1 cellular context compared by ENCODE assay signal in the genomic region with DNA sequence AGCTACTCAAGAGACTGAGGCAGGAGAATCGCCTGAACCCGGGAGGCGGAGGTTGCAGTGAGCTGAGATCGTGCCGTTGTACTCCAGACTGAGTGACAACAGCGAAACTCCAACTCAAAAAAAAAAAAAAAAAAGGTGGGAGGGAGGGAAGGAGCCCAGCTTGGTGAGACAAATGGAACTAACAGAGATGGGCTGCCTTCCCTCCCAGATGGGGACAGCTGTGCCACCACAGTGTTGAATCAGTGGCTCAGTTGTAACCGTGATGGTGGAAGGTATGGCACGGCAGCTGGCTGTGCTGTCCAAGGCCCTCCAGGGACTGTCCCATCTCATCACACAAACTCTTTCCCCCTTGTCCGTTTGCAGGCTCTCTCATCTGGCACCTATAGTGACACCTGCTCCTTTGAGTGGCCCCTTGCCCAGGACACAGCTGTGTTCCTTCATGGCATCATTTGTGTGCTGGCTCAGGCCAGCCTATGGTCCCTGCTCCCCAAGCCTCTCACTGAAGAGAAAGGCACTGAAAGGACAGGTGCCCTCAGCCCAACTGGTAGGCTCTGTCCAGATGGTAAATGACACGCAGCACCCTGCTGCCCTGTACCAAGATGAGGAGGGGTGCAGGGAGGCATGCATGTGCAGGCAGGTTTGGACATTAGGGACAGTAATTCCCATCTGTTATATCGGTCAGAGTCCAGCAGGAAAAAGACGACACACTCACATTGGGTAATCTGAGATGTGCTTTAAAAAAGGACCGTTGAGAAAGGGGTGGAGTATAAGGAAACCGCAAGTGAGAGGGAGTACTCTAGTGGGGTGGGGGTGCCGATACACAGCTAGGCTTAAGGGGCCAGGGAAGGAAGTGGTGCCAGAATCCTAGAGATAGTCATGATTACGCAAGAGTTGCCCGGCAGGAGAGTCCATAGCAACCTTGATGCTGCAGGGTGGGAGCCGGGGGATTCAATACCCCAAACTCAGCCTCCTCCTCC.
TF ChIP-seq lines count a peak whose summit lies in the region.

No MANE protein-coding gene starts in this region.

TF ChIP-seq in K562, 482 proteins besides CTCF, POLR2A, EP300 and RAD21 (continued from another document and continues in another):
- TF ChIP-seq, protein P1, sequence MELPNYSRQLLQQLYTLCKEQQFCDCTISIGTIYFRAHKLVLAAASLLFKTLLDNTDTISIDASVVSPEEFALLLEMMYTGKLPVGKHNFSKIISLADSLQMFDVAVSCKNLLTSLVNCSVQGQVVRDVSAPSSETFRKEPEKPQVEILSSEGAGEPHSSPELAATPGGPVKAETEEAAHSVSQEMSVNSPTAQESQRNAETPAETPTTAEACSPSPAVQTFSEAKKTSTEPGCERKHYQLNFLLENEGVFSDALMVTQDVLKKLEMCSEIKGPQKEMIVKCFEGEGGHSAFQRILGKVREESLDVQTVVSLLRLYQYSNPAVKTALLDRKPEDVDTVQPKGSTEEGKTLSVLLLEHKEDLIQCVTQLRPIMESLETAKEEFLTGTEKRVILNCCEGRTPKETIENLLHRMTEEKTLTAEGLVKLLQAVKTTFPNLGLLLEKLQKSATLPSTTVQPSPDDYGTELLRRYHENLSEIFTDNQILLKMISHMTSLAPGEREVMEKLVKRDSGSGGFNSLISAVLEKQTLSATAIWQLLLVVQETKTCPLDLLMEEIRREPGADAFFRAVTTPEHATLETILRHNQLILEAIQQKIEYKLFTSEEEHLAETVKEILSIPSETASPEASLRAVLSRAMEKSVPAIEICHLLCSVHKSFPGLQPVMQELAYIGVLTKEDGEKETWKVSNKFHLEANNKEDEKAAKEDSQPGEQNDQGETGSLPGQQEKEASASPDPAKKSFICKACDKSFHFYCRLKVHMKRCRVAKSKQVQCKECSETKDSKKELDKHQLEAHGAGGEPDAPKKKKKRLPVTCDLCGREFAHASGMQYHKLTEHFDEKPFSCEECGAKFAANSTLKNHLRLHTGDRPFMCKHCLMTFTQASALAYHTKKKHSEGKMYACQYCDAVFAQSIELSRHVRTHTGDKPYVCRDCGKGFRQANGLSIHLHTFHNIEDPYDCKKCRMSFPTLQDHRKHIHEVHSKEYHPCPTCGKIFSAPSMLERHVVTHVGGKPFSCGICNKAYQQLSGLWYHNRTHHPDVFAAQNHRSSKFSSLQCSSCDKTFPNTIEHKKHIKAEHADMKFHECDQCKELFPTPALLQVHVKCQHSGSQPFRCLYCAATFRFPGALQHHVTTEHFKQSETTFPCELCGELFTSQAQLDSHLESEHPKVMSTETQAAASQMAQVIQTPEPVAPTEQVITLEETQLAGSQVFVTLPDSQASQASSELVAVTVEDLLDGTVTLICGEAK (IDR thresholded peaks at IDR 0.05): 0 out of 2 replicates have a peak, but pooled peaks have one; percentile 14
- TF ChIP-seq, protein P1 (CRISPR knock-in tag; IDR thresholded peaks at IDR 0.05): no peak
- peak; percentile 55 to 93; a peak in 3 of 4 replicates for TF ChIP-seq MAZ (CRISPR knock-in tag; conservative IDR thresholded peaks at IDR 0.05 in 1 of 2, IDR thresholded peaks at IDR 0.05 in 1 of 2)
- peak; percentile 25 for TF ChIP-seq ZNF766 (CRISPR knock-in tag; conservative IDR thresholded peaks at IDR 0.05)
- no peak for TF ChIP-seq NR4A1 (CRISPR knock-in tag; IDR thresholded peaks at IDR 0.05)
- 0 out of 2 replicates have a peak, but pooled peaks have one; percentile 47 for TF ChIP-seq NR4A1 (tag; IDR thresholded peaks at IDR 0.05)
- peak; percentile 81; the same call in 1 of the 2 replicates for TF ChIP-seq ZNF175 (CRISPR knock-in tag; IDR thresholded peaks at IDR 0.05; ENCODE audit: low read depth)
- TF ChIP-seq GABPA (tag; conservative IDR thresholded peaks at IDR 0.05; ENCODE audit: low read depth): 0 out of 2 replicates have a peak, but pooled peaks have one; percentile 60
- peak; percentile 88 for TF ChIP-seq HDGF (IDR thresholded peaks at IDR 0.05)
- peak; percentile 80 to 84 for TF ChIP-seq TRIM24 (IDR thresholded peaks at IDR 0.05)
- no peak for TF ChIP-seq ZSCAN32 (CRISPR knock-in tag; IDR thresholded peaks at IDR 0.05)
- peak; percentile 53; the same call in 1 of the 2 replicates for TF ChIP-seq POLR2AphosphoS5 (IDR thresholded peaks at IDR 0.05; ENCODE audit: control insufficient read depth, insufficient read depth, low read depth, low read length)
- peak; percentile 72 for TF ChIP-seq NFIC (IDR thresholded peaks at IDR 0.05)
- TF ChIP-seq, protein P2, sequence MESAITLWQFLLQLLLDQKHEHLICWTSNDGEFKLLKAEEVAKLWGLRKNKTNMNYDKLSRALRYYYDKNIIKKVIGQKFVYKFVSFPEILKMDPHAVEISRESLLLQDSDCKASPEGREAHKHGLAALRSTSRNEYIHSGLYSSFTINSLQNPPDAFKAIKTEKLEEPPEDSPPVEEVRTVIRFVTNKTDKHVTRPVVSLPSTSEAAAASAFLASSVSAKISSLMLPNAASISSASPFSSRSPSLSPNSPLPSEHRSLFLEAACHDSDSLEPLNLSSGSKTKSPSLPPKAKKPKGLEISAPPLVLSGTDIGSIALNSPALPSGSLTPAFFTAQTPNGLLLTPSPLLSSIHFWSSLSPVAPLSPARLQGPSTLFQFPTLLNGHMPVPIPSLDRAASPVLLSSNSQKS (CRISPR knock-in tag; IDR thresholded peaks at IDR 0.05): no peak
- TF ChIP-seq NCOR1 (IDR thresholded peaks at IDR 0.05): peak; percentile 65
- no peak for TF ChIP-seq ZNF584 (CRISPR knock-in tag; IDR thresholded peaks at IDR 0.05; ENCODE audit: low read depth)
- TF ChIP-seq NFE2L1 (tag; IDR thresholded peaks at IDR 0.05; ENCODE audit: borderline replicate concordance, low read depth): no peak
- TF ChIP-seq FOXJ2 (tag; IDR thresholded peaks at IDR 0.05): no peak
- peak; percentile 79 for TF ChIP-seq CBFA2T3 (IDR thresholded peaks at IDR 0.05)
- TF ChIP-seq TBL1XR1 (IDR thresholded peaks at IDR 0.05; ENCODE audit: low read length in 2 of 2): peak in 1 of 2 experiments; percentile 60; a peak in 1 of 4 replicates
- TF ChIP-seq, protein P3, sequence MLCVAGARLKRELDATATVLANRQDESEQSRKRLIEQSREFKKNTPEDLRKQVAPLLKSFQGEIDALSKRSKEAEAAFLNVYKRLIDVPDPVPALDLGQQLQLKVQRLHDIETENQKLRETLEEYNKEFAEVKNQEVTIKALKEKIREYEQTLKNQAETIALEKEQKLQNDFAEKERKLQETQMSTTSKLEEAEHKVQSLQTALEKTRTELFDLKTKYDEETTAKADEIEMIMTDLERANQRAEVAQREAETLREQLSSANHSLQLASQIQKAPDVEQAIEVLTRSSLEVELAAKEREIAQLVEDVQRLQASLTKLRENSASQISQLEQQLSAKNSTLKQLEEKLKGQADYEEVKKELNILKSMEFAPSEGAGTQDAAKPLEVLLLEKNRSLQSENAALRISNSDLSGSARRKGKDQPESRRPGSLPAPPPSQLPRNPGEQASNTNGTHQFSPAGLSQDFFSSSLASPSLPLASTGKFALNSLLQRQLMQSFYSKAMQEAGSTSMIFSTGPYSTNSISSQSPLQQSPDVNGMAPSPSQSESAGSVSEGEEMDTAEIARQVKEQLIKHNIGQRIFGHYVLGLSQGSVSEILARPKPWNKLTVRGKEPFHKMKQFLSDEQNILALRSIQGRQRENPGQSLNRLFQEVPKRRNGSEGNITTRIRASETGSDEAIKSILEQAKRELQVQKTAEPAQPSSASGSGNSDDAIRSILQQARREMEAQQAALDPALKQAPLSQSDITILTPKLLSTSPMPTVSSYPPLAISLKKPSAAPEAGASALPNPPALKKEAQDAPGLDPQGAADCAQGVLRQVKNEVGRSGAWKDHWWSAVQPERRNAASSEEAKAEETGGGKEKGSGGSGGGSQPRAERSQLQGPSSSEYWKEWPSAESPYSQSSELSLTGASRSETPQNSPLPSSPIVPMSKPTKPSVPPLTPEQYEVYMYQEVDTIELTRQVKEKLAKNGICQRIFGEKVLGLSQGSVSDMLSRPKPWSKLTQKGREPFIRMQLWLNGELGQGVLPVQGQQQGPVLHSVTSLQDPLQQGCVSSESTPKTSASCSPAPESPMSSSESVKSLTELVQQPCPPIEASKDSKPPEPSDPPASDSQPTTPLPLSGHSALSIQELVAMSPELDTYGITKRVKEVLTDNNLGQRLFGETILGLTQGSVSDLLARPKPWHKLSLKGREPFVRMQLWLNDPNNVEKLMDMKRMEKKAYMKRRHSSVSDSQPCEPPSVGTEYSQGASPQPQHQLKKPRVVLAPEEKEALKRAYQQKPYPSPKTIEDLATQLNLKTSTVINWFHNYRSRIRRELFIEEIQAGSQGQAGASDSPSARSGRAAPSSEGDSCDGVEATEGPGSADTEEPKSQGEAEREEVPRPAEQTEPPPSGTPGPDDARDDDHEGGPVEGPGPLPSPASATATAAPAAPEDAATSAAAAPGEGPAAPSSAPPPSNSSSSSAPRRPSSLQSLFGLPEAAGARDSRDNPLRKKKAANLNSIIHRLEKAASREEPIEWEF (CRISPR knock-in tag; IDR thresholded peaks at IDR 0.05): 0 out of 2 replicates have a peak, but pooled peaks have one; percentile 38
- peak; percentile 56 for TF ChIP-seq RBFOX2 (IDR thresholded peaks at IDR 0.05; ENCODE audit: low read depth, low read length)
- 0 out of 2 replicates have a peak, but pooled peaks have one; percentile 37 for TF ChIP-seq L3MBTL2 (IDR thresholded peaks at IDR 0.05)
- no peak for TF ChIP-seq ZNF12 (CRISPR knock-in tag; IDR thresholded peaks at IDR 0.05)
- TF ChIP-seq ZNF79 (CRISPR knock-in tag; IDR thresholded peaks at IDR 0.05; ENCODE audit: low read depth): 0 out of 2 replicates have a peak, but pooled peaks have one; percentile 1
- TF ChIP-seq MYBL2 (IDR thresholded peaks at IDR 0.05; ENCODE audit: low read depth): peak; percentile 96
- no peak; the same call in 1 of the 2 replicates for TF ChIP-seq MYBL2 (CRISPR knock-in tag; IDR thresholded peaks at IDR 0.05; ENCODE audit: borderline replicate concordance)
- TF ChIP-seq ATF1 (CRISPR knock-in tag; IDR thresholded peaks at IDR 0.05): no peak
- peak; percentile 62 for TF ChIP-seq ATF1 (tag; IDR thresholded peaks at IDR 0.05)
- TF ChIP-seq NCOA2 (IDR thresholded peaks at IDR 0.05; ENCODE audit: partially characterized antibody in 2 of 2): no peak
- TF ChIP-seq, protein P4, sequence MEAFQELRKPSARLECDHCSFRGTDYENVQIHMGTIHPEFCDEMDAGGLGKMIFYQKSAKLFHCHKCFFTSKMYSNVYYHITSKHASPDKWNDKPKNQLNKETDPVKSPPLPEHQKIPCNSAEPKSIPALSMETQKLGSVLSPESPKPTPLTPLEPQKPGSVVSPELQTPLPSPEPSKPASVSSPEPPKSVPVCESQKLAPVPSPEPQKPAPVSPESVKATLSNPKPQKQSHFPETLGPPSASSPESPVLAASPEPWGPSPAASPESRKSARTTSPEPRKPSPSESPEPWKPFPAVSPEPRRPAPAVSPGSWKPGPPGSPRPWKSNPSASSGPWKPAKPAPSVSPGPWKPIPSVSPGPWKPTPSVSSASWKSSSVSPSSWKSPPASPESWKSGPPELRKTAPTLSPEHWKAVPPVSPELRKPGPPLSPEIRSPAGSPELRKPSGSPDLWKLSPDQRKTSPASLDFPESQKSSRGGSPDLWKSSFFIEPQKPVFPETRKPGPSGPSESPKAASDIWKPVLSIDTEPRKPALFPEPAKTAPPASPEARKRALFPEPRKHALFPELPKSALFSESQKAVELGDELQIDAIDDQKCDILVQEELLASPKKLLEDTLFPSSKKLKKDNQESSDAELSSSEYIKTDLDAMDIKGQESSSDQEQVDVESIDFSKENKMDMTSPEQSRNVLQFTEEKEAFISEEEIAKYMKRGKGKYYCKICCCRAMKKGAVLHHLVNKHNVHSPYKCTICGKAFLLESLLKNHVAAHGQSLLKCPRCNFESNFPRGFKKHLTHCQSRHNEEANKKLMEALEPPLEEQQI (IDR thresholded peaks at IDR 0.05): peak; percentile 55; the same call in 1 of the 2 replicates
- TF ChIP-seq EGR1 (conservative IDR thresholded peaks at IDR 0.05): peak; percentile 28; the same call in 1 of the 2 replicates
- TF ChIP-seq CREB1 (IDR thresholded peaks at IDR 0.05): 0 out of 2 replicates have a peak, but pooled peaks have one; percentile 11
- no peak for TF ChIP-seq CREB1 (CRISPR knock-in tag; IDR thresholded peaks at IDR 0.05)
